17 cellular contexts compared by ENCODE assay signal in genomic region chr19:6717441-6717971, GRCh38. TPM values are rescaled to one million over a fixed set of nuclear protein-coding genes. Genes with fewer than 3 reads are reported as not detected.
A peak's percentile ranks its signal among the peaks of the same experiment; 100 is the strongest.
DNase-seq lines count a peak whose midpoint lies in the region; ATAC-seq, FAIRE-seq and TF ChIP-seq lines count a peak whose summit lies in the region.
"Had no signal": no experiment of that assay in that cellular context is flagged by ENCODE, and none has a peak within 500 bp of the region (broad histone marks: within the 10 kb centered on the region; RNA-seq: fewer than 3 reads in every experiment).

No MANE protein-coding gene starts in this region.

- H3K4me1 ChIP-seq in OCI-LY7 (ENCODE audit: insufficient read depth, low read length, poor library complexity, severe bottlenecking) (peaks cover 35% of the 10 kb centered on the region), kidney (ENCODE audit: control insufficient read depth in 1 of 2, insufficient read depth in 1 of 2, low read depth in 1 of 2, low read length in 2 of 2) (no peaks in the 10 kb centered on the region)
- H3K4me1 ChIP-seq: SJSA1 had no signal

- FAIRE-seq in kidney (lab: Jason Lieb, UNC): no peak

- H4K20me1 ChIP-seq in OCI-LY7 (ENCODE audit: insufficient read depth, low read length): no peaks in the 10 kb centered on the region

- H3K36me3 ChIP-seq in OCI-LY7 (ENCODE audit: insufficient read depth, low read length) (no peaks in the 10 kb centered on the region), kidney (ENCODE audit: control insufficient read depth in 1 of 2, insufficient read depth in 2 of 2, low read length in 2 of 2) (no peaks in the 10 kb centered on the region)
- H3K36me3 ChIP-seq: MG63, SJSA1 had no signal

- H3K9me3 ChIP-seq in OCI-LY7 (ENCODE audit: low read length): no peaks in the 10 kb centered on the region
- no peaks in the 10 kb centered on the region for H3K9me3 ChIP-seq in kidney (ENCODE audit: control insufficient read depth in 1 of 2, low read length in 2 of 2)
- H3K9me3 ChIP-seq: esophagus muscularis mucosa, MG63 had no signal

- H3K27ac ChIP-seq in OCI-LY7 (ENCODE audit: low read depth, low read length, poor library complexity, severe bottlenecking) (no peak overlapping the region), kidney (ENCODE audit: low read depth in 2 of 2, low read length in 2 of 2) (no peak overlapping the region)
- H3K27ac ChIP-seq: esophagus muscularis mucosa, SJSA1 had no signal

- peak overlapping the region; percentile 11 for H3K27ac Mint-ChIP-seq in stimulated activated naive B cell treated with anti-CD40 and anti-IgM and Interleukin-4, amounts not matched to agents 10 μg/mL and 1 μg/mL and 100 μg/mL, for 72 hours
- H3K27ac Mint-ChIP-seq: dendritic cell treated with granulocyte-macrophage colony-stimulating factor and Interleukin-4, amounts not matched to agents 40 ng/mL and 50 ng/mL, for 4 days; stimulated activated naive CD8-positive, alpha-beta T cell treated with anti-CD3 and anti-CD28 coated beads, Interleukin-15, amount 100 ng/mL, for 72 hours had no signal

- H3K4me3 Mint-ChIP-seq in stimulated activated naive B cell treated with anti-CD40 and anti-IgM and Interleukin-4, amounts not matched to agents 10 μg/mL and 1 μg/mL and 100 μg/mL, for 72 hours: no peak overlapping the region
- H3K4me3 Mint-ChIP-seq: dendritic cell treated with granulocyte-macrophage colony-stimulating factor and Interleukin-4, amounts not matched to agents 40 ng/mL and 50 ng/mL, for 4 days; stimulated activated naive CD8-positive, alpha-beta T cell treated with anti-CD3 and anti-CD28 coated beads, Interleukin-15, amount 100 ng/mL, for 72 hours had no signal

- intact Hi-C loops in Right ventricle myocardium inferior (cut with DNase I): no loop called here
- intact Hi-C loops in Right ventricle myocardium superior (cut with DNase I): no loop called here
- intact Hi-C loops in OCI-LY7 (cut with micrococcal nuclease; ENCODE audit: unreplicated experiment): no loop called here
- intact Hi-C loops in kidney (cut with DNase I): no loop called here

- no peaks in the 10 kb centered on the region for H3K79me2 ChIP-seq in OCI-LY7 (ENCODE audit: insufficient read depth, low read depth, low read length)

- POLR2A ChIA-PET in OCI-LY7 (lab: Charles Lee): no interaction called here

- peak; percentile 33; the same call in 1 of the 2 replicates for TF ChIP-seq CTCF in OCI-LY7 (conservative IDR thresholded peaks at IDR 0.05; ENCODE audit: low read length)
- no peak for TF ChIP-seq CTCF in fibroblast of pulmonary artery (IDR thresholded peaks at IDR 0.05; ENCODE audit: low read length, missing control alignments)
- TF ChIP-seq CTCF in kidney (IDR thresholded peaks at IDR 0.05; ENCODE audit: borderline replicate concordance, extremely low read depth, insufficient read depth): no peak

- H3K4me1 Mint-ChIP-seq in stimulated activated naive B cell treated with anti-CD40 and anti-IgM and Interleukin-4, amounts not matched to agents 10 μg/mL and 1 μg/mL and 100 μg/mL, for 72 hours: peaks cover 19 to 41% of the 10 kb centered on the region in 2 donors

- no peak overlapping the region for H2AFZ ChIP-seq in OCI-LY7 (ENCODE audit: low read length)

- H3K9me2 ChIP-seq in OCI-LY7 (ENCODE audit: insufficient read depth, low read length): no peaks in the 10 kb centered on the region

- CTCF ChIA-PET in OCI-LY7 (lab: Charles Lee; ENCODE audit: unreplicated experiment): no interaction called here

- peaks cover 4 to 5% of the 10 kb centered on the region in 2 donors for H3K9me3 Mint-ChIP-seq in stimulated activated naive B cell treated with anti-CD40 and anti-IgM and Interleukin-4, amounts not matched to agents 10 μg/mL and 1 μg/mL and 100 μg/mL, for 72 hours
- H3K9me3 Mint-ChIP-seq: dendritic cell treated with granulocyte-macrophage colony-stimulating factor and Interleukin-4, amounts not matched to agents 40 ng/mL and 50 ng/mL, for 4 days had no signal

- no peak overlapping the region for H3K4me2 ChIP-seq in OCI-LY7 (ENCODE audit: low read length)

- BruUV-seq in OCI-LY7 (replicated peaks; lab: Mats Ljungman, UMichigan): no TSS peak

- no peak for ATAC-seq in Right ventricle myocardium inferior
- no peak for ATAC-seq in Right ventricle myocardium superior (ENCODE audit: poor library complexity)
- ATAC-seq in stimulated activated naive B cell treated with anti-CD40 and anti-IgM and Interleukin-4, amounts not matched to agents 10 μg/mL and 1 μg/mL and 100 μg/mL, for 72 hours (replicated peaks): no peak
- ATAC-seq: left cardiac atrium had no signal

- DNase-seq in Right ventricle myocardium inferior (ENCODE audit: missing footprints) (peak; percentile 6), Right ventricle myocardium superior (no peak), OCI-LY7 (ENCODE audit: low spot score) (no peak), fibroblast of pulmonary artery (ENCODE audit: low read depth) (peak; percentile 25), GDM1 (lab: John Stamatoyannopoulos, UW) (no peak), kidney (no peak)
- DNase-seq in stimulated activated naive B cell treated with anti-CD40 and anti-IgM and Interleukin-4, amounts not matched to agents 10 μg/mL and 1 μg/mL and 100 μg/mL, for 72 hours: no peak
- no peak for DNase-seq in activated CD4-positive, alpha-beta T cell treated with anti-CD3 and anti-CD28 coated beads, Interleukin-2, amount 50 U/mL, for 1 hour
- DNase-seq: activated effector memory CD4-positive, alpha-beta T cell treated with Interleukin-2 at 50 U/mL for 16 hours; left cardiac atrium; MG63; NCI-H2029; NCI-H510A; stimulated activated naive CD8-positive, alpha-beta T cell treated with anti-CD3 and anti-CD28 coated beads, Interleukin-15, amount 100 ng/mL, for 72 hours had no signal

- H3K27me3 Mint-ChIP-seq in stimulated activated naive B cell treated with anti-CD40 and anti-IgM and Interleukin-4, amounts not matched to agents 10 μg/mL and 1 μg/mL and 100 μg/mL, for 72 hours: peaks cover 0 to 10% of the 10 kb centered on the region in 2 donors
- H3K27me3 Mint-ChIP-seq: stimulated activated naive CD8-positive, alpha-beta T cell treated with anti-CD3 and anti-CD28 coated beads, Interleukin-15, amount 100 ng/mL, for 72 hours had no signal

- H3K9ac ChIP-seq in kidney (ENCODE audit: low read length in 2 of 2): no peak overlapping the region

- no peak overlapping the region for H3K4me3 ChIP-seq in OCI-LY7 (ENCODE audit: low read depth, low read length, poor library complexity, severe bottlenecking)
- no peak overlapping the region for H3K4me3 ChIP-seq in fibroblast of pulmonary artery (replicated peaks; ENCODE audit: low read depth, low read length)
- no peak overlapping the region for H3K4me3 ChIP-seq in kidney (ENCODE audit: low read length in 2 of 2)
- H3K4me3 ChIP-seq: MG63, SJSA1 had no signal

- H3K36me3 Mint-ChIP-seq in stimulated activated naive B cell treated with anti-CD40 and anti-IgM and Interleukin-4, amounts not matched to agents 10 μg/mL and 1 μg/mL and 100 μg/mL, for 72 hours: no peaks in the 10 kb centered on the region

RNA-seq across cellular contexts. Expression of gene C3, which starts 2.9 kb away (rescaled TPM):
- total RNA-seq in Right ventricle myocardium inferior: 482 TPM
- total RNA-seq in Right ventricle myocardium superior: 308 TPM
- 0.13 and 0.57 TPM in 2 replicates for total RNA-seq in OCI-LY7 (2014; rRNA removed; shearing (Covaris generic))
- total RNA-seq in OCI-LY7 (2022): 0.74 TPM in 1 of 2 replicates, not detected in the other
- total RNA-seq in kidney: 3,831 TPM
- 452 TPM for polyA plus RNA-seq in kidney (ENCODE audit: insufficient read depth, low read depth, low replicate concordance)
- total RNA-seq: SJSA1 had no signal

RNA-seq across cellular contexts. Expression of gene GPR108, which starts 19.9 kb away (rescaled TPM):
- total RNA-seq in Right ventricle myocardium inferior (23.9 TPM), Right ventricle myocardium superior (22.2 TPM), OCI-LY7 (2022) (63.2 and 73.2 TPM in 2 replicates), kidney (113 TPM)
- total RNA-seq in OCI-LY7 (2014; rRNA removed; shearing (Covaris generic)): 77.5 and 88.3 TPM in 2 replicates
- polyA plus RNA-seq in kidney (ENCODE audit: insufficient read depth, low read depth, low replicate concordance): 144 TPM

RNA-seq across cellular contexts. Expression of gene TRIP10, which starts 22.0 kb away (rescaled TPM):
- 147 TPM for total RNA-seq in Right ventricle myocardium inferior
- 133 TPM for total RNA-seq in Right ventricle myocardium superior
- total RNA-seq in OCI-LY7 (2014; rRNA removed; shearing (Covaris generic)): 16.1 and 22.2 TPM in 2 replicates
- 19.9 TPM in 2 replicates for total RNA-seq in OCI-LY7 (2022)
- 92.9 TPM for total RNA-seq in kidney
- polyA plus RNA-seq in kidney (ENCODE audit: insufficient read depth, low read depth, low replicate concordance): 57.5 TPM

RNA-seq across cellular contexts. Expression of gene TNFSF14, which starts 47.5 kb away (rescaled TPM):
- 0.73 TPM for total RNA-seq in Right ventricle myocardium inferior
- total RNA-seq in Right ventricle myocardium superior: 0.40 TPM
- 0.05 TPM in 1 of 2 replicates, not detected in the other for total RNA-seq in OCI-LY7 (2014; rRNA removed; shearing (Covaris generic))
- total RNA-seq in OCI-LY7 (2022): not detected in 2 replicates
- 2.5 TPM for total RNA-seq in kidney
- polyA plus RNA-seq in kidney (ENCODE audit: insufficient read depth, low read depth, low replicate concordance): not detected
- total RNA-seq: SJSA1 had no signal

RNA-seq across cellular contexts. Expression of gene SH2D3A, which starts 49.7 kb away (rescaled TPM):
- not detected for total RNA-seq in Right ventricle myocardium inferior
- total RNA-seq in Right ventricle myocardium superior: not detected
- total RNA-seq in OCI-LY7 (2014; rRNA removed; shearing (Covaris generic)): 7.8 and 8.5 TPM in 2 replicates
- total RNA-seq in OCI-LY7 (2022): 9.8 and 13.3 TPM in 2 replicates
- total RNA-seq in kidney: 35.4 TPM
- 12.5 TPM for polyA plus RNA-seq in kidney (ENCODE audit: insufficient read depth, low read depth, low replicate concordance)
- total RNA-seq: SJSA1 had no signal

Comparison
In these comparisons a context has a peak if more than half of its experiments do, and no peak if none do; other contexts are left out.
1. DNase-seq: peak in Right ventricle myocardium inferior (single experiment) and fibroblast of pulmonary artery (single experiment); none in Right ventricle myocardium superior (single experiment), OCI-LY7 (single experiment), stimulated activated naive B cell treated with anti-CD40 and anti-IgM and Interleukin-4, amounts not matched to agents 10 μg/mL and 1 μg/mL and 100 μg/mL, for 72 hours (single experiment), GDM1 (single experiment), kidney (single experiment) and activated CD4-positive, alpha-beta T cell treated with anti-CD3 and anti-CD28 coated beads, Interleukin-2, amount 50 U/mL, for 1 hour (single experiment).
2. RNA of gene C3, which starts 2.9 kb away (total RNA-seq): 3,831 TPM in kidney (single experiment), 482 TPM in Right ventricle myocardium inferior (single experiment) and 308 TPM in Right ventricle myocardium superior (single experiment); 0.13 to 0.74 TPM in OCI-LY7; every median in the first group is over 100 times any median in the second.